Comparison of ENCODE assay signal across 9 cellular contexts in genomic region chr17:1488826-1489275, GRCh38. TPM values are rescaled to one million over a fixed set of nuclear protein-coding genes. Genes with fewer than 3 reads are reported as not detected.
DNase-seq lines count a peak whose midpoint lies in the region; ATAC-seq and TF ChIP-seq lines count a peak whose summit lies in the region.
"Had no signal": no experiment of that assay in that cellular context is flagged by ENCODE, and none has a peak within 500 bp of the region (broad histone marks: within the 10 kb centered on the region; RNA-seq: fewer than 3 reads in every experiment).

No MANE protein-coding gene starts in this region.

- peaks cover 0 to 4% (median 0%) of the 10 kb centered on the region in 9 donors for H3K36me3 ChIP-seq in heart right ventricle
- no peaks in the 10 kb centered on the region for H3K36me3 ChIP-seq in muscle layer of duodenum (ENCODE audit: control insufficient read depth in 1 of 2, insufficient read depth in 2 of 2, low read length in 2 of 2)
- H3K36me3 ChIP-seq in vagina: peaks cover 0 to 4% of the 10 kb centered on the region in 2 donors
- H3K36me3 ChIP-seq: ovary had no signal

- H3K27me3 ChIP-seq in heart right ventricle (peaks cover 0 to 48% (median 0%) of the 10 kb centered on the region in 7 donors), muscle layer of duodenum (ENCODE audit: low read depth, low read length) (no peaks in the 10 kb centered on the region), vagina (no peaks in the 10 kb centered on the region)
- H3K27me3 ChIP-seq: ovary had no signal

- H3K4me3 Mint-ChIP-seq in central memory CD8-positive, alpha-beta T cell: peak overlapping the region; percentile 87

- peaks cover 29% of the 10 kb centered on the region for H3K36me3 Mint-ChIP-seq in central memory CD8-positive, alpha-beta T cell (ENCODE audit: insufficient read depth)

- no peaks in the 10 kb centered on the region for H3K9me3 Mint-ChIP-seq in central memory CD8-positive, alpha-beta T cell

- H3K27me3 Mint-ChIP-seq in central memory CD8-positive, alpha-beta T cell: no peaks in the 10 kb centered on the region

- TF ChIP-seq POLR2A in vagina (IDR thresholded peaks at IDR 0.05): no peak

- peaks cover 26 to 85% (median 80%) of the 10 kb centered on the region in 9 donors for H3K4me1 ChIP-seq in heart right ventricle
- peaks cover 13 to 71% of the 10 kb centered on the region in 2 donors for H3K4me1 ChIP-seq in muscle layer of duodenum (ENCODE audit: control insufficient read depth in 1 of 2, insufficient read depth in 2 of 2, low read length in 2 of 2)
- H3K4me1 ChIP-seq in vagina: peaks cover 78% of the 10 kb centered on the region

- peaks cover 39% of the 10 kb centered on the region for H3K4me1 Mint-ChIP-seq in central memory CD8-positive, alpha-beta T cell

- H3K9me3 ChIP-seq in heart right ventricle (no peaks in the 10 kb centered on the region), muscle layer of duodenum (ENCODE audit: control insufficient read depth in 1 of 2, low read length in 2 of 2) (no peaks in the 10 kb centered on the region), vagina (no peaks in the 10 kb centered on the region)
- H3K9me3 ChIP-seq: ovary had no signal

- H3K27ac ChIP-seq in heart right ventricle (peak overlapping the region; percentile 90 to 100 (median 98)), muscle layer of duodenum (ENCODE audit: low read length) (peak overlapping the region; percentile 85), vagina (peak overlapping the region; percentile 98)

- 38 to 51% methylated on average over 7 of the region's 7 CpGs for WGBS in heart right ventricle, 2 donors

- intact Hi-C loops in heart right ventricle (cut with DNase I) (loop anchor here in 2 of 10 donors (2.0 to 10.0 kb wide), 2 partner anchors 32 to 124 kb away; partner anchors contain the start of gene CRK (in 1 of the 2)), Right ventricle myocardium superior (cut with DNase I) (no loop called here), vagina (cut with DNase I) (no loop called here)

- peak overlapping the region; percentile 29 to 78 (median 72) for H3K4me3 ChIP-seq in heart right ventricle
- H3K4me3 ChIP-seq in muscle layer of duodenum (ENCODE audit: low read depth in 1 of 2, low read length in 2 of 2): peak overlapping the region; percentile 52 to 61
- peak overlapping the region in 1 of 2 donors; percentile 70 for H3K4me3 ChIP-seq in vagina

- TF ChIP-seq CTCF in heart right ventricle (IDR thresholded peaks at IDR 0.05) (no peak), vagina (IDR thresholded peaks at IDR 0.05) (no peak)

- H3K27ac Mint-ChIP-seq in central memory CD8-positive, alpha-beta T cell (ENCODE audit: low read depth): no peak overlapping the region

- DNase-seq in heart right ventricle: no peak
- no peak for DNase-seq in Right ventricle myocardium superior
- no peak for DNase-seq in central memory CD8-positive, alpha-beta T cell (ENCODE audit: low spot score in 2 of 2)
- DNase-seq in vagina (ENCODE audit: extremely low spot score in 2 of 2): no peak
- DNase-seq in NCI-H1436 (lab: John Stamatoyannopoulos, UW): no peak
- DNase-seq in iPS-NIHi7 (ENCODE audit: extremely low spot score): no peak
- DNase-seq in H4 (ENCODE audit: low spot score): no peak
- DNase-seq: ovary had no signal

- no peak for ATAC-seq in heart right ventricle
- ATAC-seq in Right ventricle myocardium superior (ENCODE audit: poor library complexity): no peak
- no peak for ATAC-seq in central memory CD8-positive, alpha-beta T cell (replicated peaks; ENCODE audit: extremely low read depth, poor library complexity, severe bottlenecking)

RNA-seq across cellular contexts. Expression of gene MYO1C, which starts 3.6 kb away (rescaled TPM):
- total RNA-seq in heart right ventricle (100 to 1,000 TPM; 131 to 229 (median 179) TPM), Right ventricle myocardium superior (182 TPM), vagina (118 TPM)
- polyA plus RNA-seq in heart right ventricle: 100 to 1,000 TPM; 101 to 120 TPM
- 53.1 and 53.4 TPM in 2 replicates for total RNA-seq in H4 (2014; rRNA removed; shearing (Covaris generic))

RNA-seq across cellular contexts. Expression of gene INPP5K, which starts 27.6 kb away (rescaled TPM):
- total RNA-seq in heart right ventricle (10 to 100 TPM; 26.8 to 41.2 (median 32.7) TPM), Right ventricle myocardium superior (32.9 TPM), vagina (96.0 TPM)
- polyA plus RNA-seq in heart right ventricle: 10 to 100 TPM; 38.6 to 45.5 TPM
- total RNA-seq in H4 (2014; rRNA removed; shearing (Covaris generic)): 34.1 and 47.0 TPM in 2 replicates

RNA-seq across cellular contexts. Expression of gene CRK, which starts 32.8 kb away (rescaled TPM):
- total RNA-seq in heart right ventricle (10 to 100 TPM; 30.4 to 47.5 (median 37.9) TPM), Right ventricle myocardium superior (36.0 TPM), vagina (57.5 TPM)
- polyA plus RNA-seq in heart right ventricle: 10 to 100 TPM; 22.2 to 29.4 TPM
- 70.9 and 80.5 TPM in 2 replicates for total RNA-seq in H4 (2014; rRNA removed; shearing (Covaris generic))
